8 cellular contexts compared by ENCODE assay signal in genomic region chr1:161792740-161793139, GRCh38. TPM values are rescaled to one million over a fixed set of nuclear protein-coding genes. Genes with fewer than 3 reads are reported as not detected.
DNase-seq lines count a peak whose midpoint lies in the region; ATAC-seq and FAIRE-seq lines count a peak whose summit lies in the region.

No MANE protein-coding gene starts in this region.

- H3K4me1 Mint-ChIP-seq in memory B cell, result no peaks in the 10 kb centered on the region

- H3K4me3 Mint-ChIP-seq in memory B cell, result no peak overlapping the region

- no peaks in the 10 kb centered on the region for H3K9me3 Mint-ChIP-seq in memory B cell

- H3K36me3 Mint-ChIP-seq in memory B cell, result peaks cover 35% of the 10 kb centered on the region

- peak; percentile 88 for FAIRE-seq in RCC 7860 (lab: Jason Lieb, UNC)

- DNase-seq in COLO829 (ENCODE audit: low spot score) (peak; percentile 63), Kasumi-1 (lab: John Stamatoyannopoulos, UW) (peak; percentile 70 to 78), RCC 7860 (ENCODE audit: low spot score) (peak; percentile 86), dermis blood vessel endothelial cell (peak; percentile 90), memory B cell (ENCODE audit: low spot score in 2 of 2) (no peak), HK-2 (ENCODE audit: unreplicated experiment) (no peak)

- no peaks in the 10 kb centered on the region for H3K27me3 Mint-ChIP-seq in memory B cell

- ATAC-seq in GM18909 (IDR thresholded peaks at IDR 0.05; ENCODE audit: poor library complexity, unreplicated experiment) (peak; percentile 58), memory B cell (ENCODE audit: low read depth) (peak; percentile 42), HG02642 (IDR thresholded peaks at IDR 0.05; ENCODE audit: poor library complexity, unreplicated experiment) (no peak)

- H3K27ac Mint-ChIP-seq in memory B cell, result peak overlapping the region; percentile 62

RNA-seq across cellular contexts. Expression of gene ATF6, which starts 26.6 kb away (rescaled TPM):
- total RNA-seq in dermis blood vessel endothelial cell, result 65.0 and 73.6 TPM in 2 replicates

RNA-seq across cellular contexts. Expression of gene DUSP12, which starts 43.2 kb away (rescaled TPM):
- total RNA-seq in dermis blood vessel endothelial cell, result 25.4 and 41.0 TPM in 2 replicates

Comparison
In these comparisons a context has a peak if more than half of its experiments do, and no peak if none do; other contexts are left out.
1. DNase-seq: peak in COLO829 (single experiment), Kasumi-1 (2 of 2), RCC 7860 (single experiment) and dermis blood vessel endothelial cell (single experiment); none in memory B cell (0 of 2) and HK-2 (single experiment).